In genomic region chr5:36267905-36268304, GRCh38 we compare ENCODE assay signal across 36 cellular contexts. TPM values are rescaled to one million over a fixed set of nuclear protein-coding genes. Genes with fewer than 3 reads are reported as not detected.
"Had no signal": no experiment of that assay in that cellular context is flagged by ENCODE, and none has a peak within 500 bp of the region (broad histone marks: within the 10 kb centered on the region; RNA-seq: fewer than 3 reads in every experiment).

No MANE protein-coding gene starts in this region.

- DNase-seq: activated B cell treated with CpG ODN at 0.5 μM for 24 hours; activated CD4-positive, alpha-beta memory T cell treated with anti-CD3 and anti-CD28 coated beads for 36 hours; activated CD4-positive, alpha-beta T cell treated with anti-CD3 and anti-CD28 coated beads for 4 hours; activated CD4-positive, alpha-beta T cell treated with anti-CD3 and anti-CD28 coated beads, Interleukin-2, amount 10 ng/mL, durations not matched to agents 24 days and 14 days; activated CD4-positive, alpha-beta T cell treated with anti-CD3 and anti-CD28 coated beads, Interleukin-2, amount 50 U/mL, for 1 hour; activated CD4-positive, alpha-beta T cell treated with anti-CD3 and anti-CD28 coated beads, Interleukin-2, amount 50 U/mL, for 4 hours; activated CD4-positive, CD25-positive, alpha-beta regulatory T cell treated with anti-CD3 and anti-CD28 coated beads, Interleukin-2, amount 50 U/mL, for 72 hours; activated CD8-positive, alpha-beta memory T cell treated with anti-CD3 and anti-CD28 coated beads, Interleukin-2, amount 50 U/mL, for 4 hours; activated CD8-positive, alpha-beta T cell treated with anti-CD3 and anti-CD28 coated beads for 36 hours; activated effector memory CD4-positive, alpha-beta T cell treated with anti-CD3 and anti-CD28 coated beads, Interleukin-2, amount 50 U/mL, for 16 hours; activated gamma-delta T cell treated with Interleukin-2 at 50 U/mL for 16 hours; activated naive CD4-positive, alpha-beta T cell; activated naive CD4-positive, alpha-beta T cell treated with anti-CD3 and anti-CD28 coated beads for 36 hours; activated naive CD4-positive, alpha-beta T cell treated with anti-CD3 and anti-CD28 coated beads, Interleukin-2, amount 50 U/mL, for 16 hours; activated naive CD8-positive, alpha-beta T cell treated with anti-CD3 and anti-CD28 coated beads for 36 hours; activated T-cell treated with anti-CD3 and anti-CD28 coated beads for 4 hours; activated T-cell treated with anti-CD3 and anti-CD28 coated beads, Interleukin-2, amount 50 U/mL, for 1 hour; activated T-cell treated with anti-CD3 and anti-CD28 coated beads, Interleukin-2, amount 50 U/mL, for 4 hours; activated T-cell treated with anti-CD3 and anti-CD28 coated beads, Interleukin-2, amount 50 U/mL, for 72 hours; adrenal gland; amniotic stem cell; aorta; body of pancreas; brain microvascular endothelial cell; central memory CD4-positive, alpha-beta T cell; T-helper 17 cell; T-helper 9 cell had no signal

- FAIRE-seq: astrocyte, TTC549 had no signal

- H3K4me1 ChIP-seq: adrenal gland, body of pancreas, breast epithelium had no signal

- H3K4me3 ChIP-seq: adrenal gland, body of pancreas, breast epithelium had no signal

- H3K36me3 ChIP-seq: adrenal gland, brain microvascular endothelial cell, breast epithelium had no signal

- H3K27me3 ChIP-seq: adrenal gland, body of pancreas, brain microvascular endothelial cell, breast epithelium had no signal

- ATAC-seq: activated CD8-positive, alpha-beta T cell treated with anti-CD3 and anti-CD28 coated beads for 36 hours; activated naive CD4-positive, alpha-beta T cell treated with anti-CD3 and anti-CD28 coated beads, Interleukin-2, amount 50 U/mL, for 72 hours; activated T-cell treated with anti-CD3 and anti-CD28 coated beads, Interleukin-2, amount 50 U/mL, for 4 hours; activated T-cell treated with anti-CD3 and anti-CD28 coated beads, Interleukin-2, amount 50 U/mL, for 72 hours; activated T-helper 17 cell treated with anti-CD3 and anti-CD28 coated beads, Interleukin-2, amount 50 U/mL, for 72 hours; body of pancreas; T-helper 17 cell had no signal

- H3K27ac ChIP-seq: adrenal gland, body of pancreas, brain microvascular endothelial cell, breast epithelium, VCaP had no signal

- H3K9me3 ChIP-seq: adrenal gland, body of pancreas, breast epithelium had no signal

RNA-seq across cellular contexts. Expression of gene RANBP3L, which starts 33.8 kb away (rescaled TPM):
- total RNA-seq: activated CD4-positive, alpha-beta memory T cell treated with anti-CD3 and anti-CD28 coated beads for 36 hours; activated CD4-positive, alpha-beta T cell treated with anti-CD3 and anti-CD28 coated beads, Interleukin-2, amount 10 ng/mL, durations not matched to agents 24 days and 14 days; activated CD8-positive, alpha-beta T cell treated with anti-CD3 and anti-CD28 coated beads for 36 hours; activated naive CD4-positive, alpha-beta T cell treated with anti-CD3 and anti-CD28 coated beads, Interleukin-2, amount 50 U/mL, for 72 hours; activated T-helper 1 cell treated with anti-CD3 and anti-CD28 coated beads, Interleukin-12 subunit alpha, Interleukin-12 subunit beta, Interleukin-2, Interleukin-4 antibody, amounts not matched to agents 30 ng/mL and 10 ng/mL and 1 ng/mL, durations not matched to agents 14 hours and 24 hours and 36 hours; activated T-helper 17 cell treated with anti-CD3 and anti-CD28 coated beads, Interleukin-2, amount 50 U/mL, for 72 hours; astrocyte; T-helper 1 cell treated with Interleukin-12 subunit alpha and Interleukin-12 subunit beta and Interleukin-4 antibody, amounts not matched to agents 30 ng/mL and 1 ng/mL, for 36 hours; T-helper 17 cell; T-helper 2 cell treated with Interferon-gamma antibody and Interleukin-4, amounts not matched to agents 100 ng/mL and 5 ng/mL, for 36 hours had no signal
